ENCODE assay signal across 34 cellular contexts in the genomic region with DNA sequence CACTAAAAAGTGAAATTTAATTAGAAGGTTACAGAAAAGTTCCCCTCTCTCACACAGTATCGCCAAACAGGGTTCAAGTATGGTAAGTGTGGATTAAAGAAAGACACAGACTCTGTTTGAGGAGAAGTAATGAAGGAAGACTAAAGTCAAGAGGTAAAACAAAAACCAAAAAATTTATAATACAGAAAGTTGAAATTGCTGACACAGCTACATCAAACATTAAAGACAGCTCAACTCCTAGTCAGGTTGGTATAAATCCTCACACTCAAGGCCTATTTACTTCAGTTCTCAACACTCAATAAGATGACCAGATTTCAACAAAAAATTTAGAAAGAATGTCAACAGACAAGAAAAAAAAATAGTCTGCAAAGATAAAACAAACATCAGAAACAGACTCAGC.
"Had no signal": no experiment of that assay in that cellular context is flagged by ENCODE, and none has a peak within 500 bp of the region (broad histone marks: within the 10 kb centered on the region; RNA-seq: fewer than 3 reads in every experiment).

No MANE protein-coding gene starts in this region.

- H3K4me1 ChIP-seq: adrenal gland, body of pancreas, breast epithelium had no signal

- DNase-seq: activated B cell treated with CpG ODN at 0.5 μM for 24 hours; activated CD4-positive, alpha-beta memory T cell treated with anti-CD3 and anti-CD28 coated beads for 36 hours; activated CD4-positive, alpha-beta T cell treated with anti-CD3 and anti-CD28 coated beads for 4 hours; activated CD4-positive, alpha-beta T cell treated with anti-CD3 and anti-CD28 coated beads, Interleukin-2, amount 10 ng/mL, durations not matched to agents 24 days and 14 days; activated CD4-positive, alpha-beta T cell treated with anti-CD3 and anti-CD28 coated beads, Interleukin-2, amount 50 U/mL, for 1 hour; activated CD4-positive, alpha-beta T cell treated with anti-CD3 and anti-CD28 coated beads, Interleukin-2, amount 50 U/mL, for 4 hours; activated CD4-positive, CD25-positive, alpha-beta regulatory T cell treated with anti-CD3 and anti-CD28 coated beads, Interleukin-2, amount 50 U/mL, for 72 hours; activated CD8-positive, alpha-beta memory T cell treated with anti-CD3 and anti-CD28 coated beads, Interleukin-2, amount 50 U/mL, for 4 hours; activated CD8-positive, alpha-beta T cell treated with anti-CD3 and anti-CD28 coated beads for 36 hours; activated effector memory CD4-positive, alpha-beta T cell treated with anti-CD3 and anti-CD28 coated beads, Interleukin-2, amount 50 U/mL, for 16 hours; activated gamma-delta T cell treated with Interleukin-2 at 50 U/mL for 16 hours; activated naive CD4-positive, alpha-beta T cell; activated naive CD4-positive, alpha-beta T cell treated with anti-CD3 and anti-CD28 coated beads for 36 hours; activated naive CD4-positive, alpha-beta T cell treated with anti-CD3 and anti-CD28 coated beads, Interleukin-2, amount 50 U/mL, for 16 hours; activated naive CD8-positive, alpha-beta T cell treated with anti-CD3 and anti-CD28 coated beads for 36 hours; activated T-cell treated with anti-CD3 and anti-CD28 coated beads for 4 hours; activated T-cell treated with anti-CD3 and anti-CD28 coated beads, Interleukin-2, amount 50 U/mL, for 1 hour; activated T-cell treated with anti-CD3 and anti-CD28 coated beads, Interleukin-2, amount 50 U/mL, for 4 hours; activated T-cell treated with anti-CD3 and anti-CD28 coated beads, Interleukin-2, amount 50 U/mL, for 72 hours; adrenal gland; amniotic stem cell; aorta; body of pancreas; brain microvascular endothelial cell; central memory CD4-positive, alpha-beta T cell; T-helper 17 cell; T-helper 9 cell had no signal

- H3K4me3 Mint-ChIP-seq: activated B cell treated with CpG ODN at 0.5 μM for 24 hours; activated CD4-positive, alpha-beta memory T cell treated with anti-CD3 and anti-CD28 coated beads for 36 hours; activated CD4-positive, alpha-beta T cell treated with anti-CD3 and anti-CD28 coated beads, Interleukin-2, amount 10 ng/mL, durations not matched to agents 24 days and 14 days; activated CD8-positive, alpha-beta T cell treated with anti-CD3 and anti-CD28 coated beads for 36 hours; activated naive CD4-positive, alpha-beta T cell treated with anti-CD3 and anti-CD28 coated beads for 36 hours; activated naive CD8-positive, alpha-beta T cell treated with anti-CD3 and anti-CD28 coated beads for 36 hours; activated T-cell treated with anti-CD3 and anti-CD28 coated beads, Interleukin-2, amount 50 U/mL, for 4 hours; activated T-cell treated with anti-CD3 and anti-CD28 coated beads, Interleukin-2, amount 50 U/mL, for 72 hours; activated T-helper 1 cell treated with anti-CD3 and anti-CD28 coated beads, Interleukin-12 subunit alpha, Interleukin-12 subunit beta, Interleukin-2, Interleukin-4 antibody, amounts not matched to agents 30 ng/mL and 10 ng/mL and 1 ng/mL, durations not matched to agents 14 hours and 24 hours and 36 hours; activated T-helper 17 cell treated with anti-CD3 and anti-CD28 coated beads, Interleukin-2, amount 50 U/mL, for 72 hours; T-helper 17 cell had no signal

- H3K4me1 Mint-ChIP-seq: activated B cell treated with CpG ODN at 0.5 μM for 24 hours; activated CD4-positive, alpha-beta T cell treated with anti-CD3 and anti-CD28 coated beads, Interleukin-2, amount 10 ng/mL, durations not matched to agents 24 days and 14 days; activated naive CD8-positive, alpha-beta T cell treated with anti-CD3 and anti-CD28 coated beads for 36 hours; activated T-helper 17 cell treated with anti-CD3 and anti-CD28 coated beads, Interleukin-2, amount 50 U/mL, for 72 hours; T-helper 17 cell had no signal

- H3K9me3 Mint-ChIP-seq: activated B cell treated with CpG ODN at 0.5 μM for 24 hours; activated CD8-positive, alpha-beta T cell treated with anti-CD3 and anti-CD28 coated beads for 36 hours had no signal

- FAIRE-seq: astrocyte, TTC549 had no signal

- H3K27ac ChIP-seq: adrenal gland, body of pancreas, brain microvascular endothelial cell, breast epithelium, VCaP had no signal

- H3K36me3 Mint-ChIP-seq: activated CD4-positive, alpha-beta memory T cell treated with anti-CD3 and anti-CD28 coated beads for 36 hours; activated naive CD4-positive, alpha-beta T cell treated with anti-CD3 and anti-CD28 coated beads, Interleukin-2, amount 50 U/mL, for 72 hours; activated naive CD8-positive, alpha-beta T cell treated with anti-CD3 and anti-CD28 coated beads for 36 hours had no signal

- H3K27me3 Mint-ChIP-seq: activated B cell treated with CpG ODN at 0.5 μM for 24 hours; activated CD4-positive, alpha-beta memory T cell treated with anti-CD3 and anti-CD28 coated beads for 36 hours; activated CD4-positive, alpha-beta T cell treated with anti-CD3 and anti-CD28 coated beads, Interleukin-2, amount 10 ng/mL, durations not matched to agents 24 days and 14 days; activated CD8-positive, alpha-beta T cell treated with anti-CD3 and anti-CD28 coated beads for 36 hours; activated naive CD8-positive, alpha-beta T cell treated with anti-CD3 and anti-CD28 coated beads for 36 hours; activated T-helper 17 cell treated with anti-CD3 and anti-CD28 coated beads, Interleukin-2, amount 50 U/mL, for 72 hours; T-helper 17 cell had no signal

- H3K27ac Mint-ChIP-seq: activated B cell treated with CpG ODN at 0.5 μM for 24 hours; activated CD4-positive, alpha-beta memory T cell treated with anti-CD3 and anti-CD28 coated beads for 36 hours; activated CD4-positive, alpha-beta T cell treated with anti-CD3 and anti-CD28 coated beads, Interleukin-2, amount 10 ng/mL, durations not matched to agents 24 days and 14 days; activated CD8-positive, alpha-beta T cell treated with anti-CD3 and anti-CD28 coated beads for 36 hours; activated naive CD4-positive, alpha-beta T cell treated with anti-CD3 and anti-CD28 coated beads for 36 hours; activated naive CD4-positive, alpha-beta T cell treated with anti-CD3 and anti-CD28 coated beads, Interleukin-2, amount 50 U/mL, for 72 hours; activated naive CD8-positive, alpha-beta T cell treated with anti-CD3 and anti-CD28 coated beads for 36 hours; activated T-cell treated with anti-CD3 and anti-CD28 coated beads, Interleukin-2, amount 50 U/mL, for 72 hours; activated T-helper 1 cell treated with anti-CD3 and anti-CD28 coated beads, Interleukin-12 subunit alpha, Interleukin-12 subunit beta, Interleukin-2, Interleukin-4 antibody, amounts not matched to agents 30 ng/mL and 10 ng/mL and 1 ng/mL, durations not matched to agents 14 hours and 24 hours and 36 hours; activated T-helper 17 cell treated with anti-CD3 and anti-CD28 coated beads, Interleukin-2, amount 50 U/mL, for 72 hours; T-helper 17 cell had no signal

- H3K9me3 ChIP-seq: adrenal gland, body of pancreas, breast epithelium had no signal

- H3K36me3 ChIP-seq: adrenal gland, brain microvascular endothelial cell, breast epithelium had no signal

- ATAC-seq: activated CD8-positive, alpha-beta T cell treated with anti-CD3 and anti-CD28 coated beads for 36 hours; activated naive CD4-positive, alpha-beta T cell treated with anti-CD3 and anti-CD28 coated beads, Interleukin-2, amount 50 U/mL, for 72 hours; activated T-cell treated with anti-CD3 and anti-CD28 coated beads, Interleukin-2, amount 50 U/mL, for 4 hours; activated T-cell treated with anti-CD3 and anti-CD28 coated beads, Interleukin-2, amount 50 U/mL, for 72 hours; activated T-helper 17 cell treated with anti-CD3 and anti-CD28 coated beads, Interleukin-2, amount 50 U/mL, for 72 hours; body of pancreas; T-helper 17 cell had no signal

- H3K27me3 ChIP-seq: adrenal gland, body of pancreas, brain microvascular endothelial cell, breast epithelium had no signal

- H3K4me3 ChIP-seq: adrenal gland, body of pancreas, breast epithelium had no signal
